In genomic region chr14:92389598-92390126, GRCh38 we compare ENCODE assay signal across 1 cellular context.
TF ChIP-seq lines count a peak whose summit lies in the region.

No MANE protein-coding gene starts in this region.

TF ChIP-seq in H1, 55 proteins besides CTCF, POLR2A, EP300 and RAD21:
- TF ChIP-seq SP1 (IDR thresholded peaks at IDR 0.05; ENCODE audit: low read depth, low read length), result no peak
- no peak for TF ChIP-seq CHD2 (IDR thresholded peaks at IDR 0.05; ENCODE audit: low read length)
- TF ChIP-seq EGR1 (IDR thresholded peaks at IDR 0.05; ENCODE audit: borderline replicate concordance, low read depth, low read length), result no peak
- TF ChIP-seq KDM5A (IDR thresholded peaks at IDR 0.05; ENCODE audit: low read length), result no peak
- no peak for TF ChIP-seq FOSL1 (IDR thresholded peaks at IDR 0.05; ENCODE audit: insufficient read depth, low read depth, low read length)
